In the genomic region with DNA sequence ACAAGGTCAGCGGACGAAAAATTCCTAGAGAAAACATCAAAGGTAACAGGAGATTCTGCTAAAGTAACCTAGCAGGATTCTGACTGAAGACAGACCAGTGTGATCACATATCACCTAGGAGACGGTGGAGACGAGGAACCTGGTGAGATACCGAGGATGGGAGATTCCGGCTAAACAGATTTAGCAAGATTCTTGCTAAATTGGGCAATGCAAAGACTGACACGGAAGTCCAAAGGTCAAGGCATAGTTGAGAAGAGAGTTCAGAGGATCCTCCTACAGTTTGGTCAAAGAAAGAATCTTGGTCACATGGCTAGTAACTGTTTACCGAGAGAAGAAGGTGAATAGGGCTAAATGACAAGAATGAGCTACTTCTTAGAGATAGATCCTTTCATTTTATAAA, we compare ENCODE assay signal across 2 cellular contexts.
TF ChIP-seq lines count a peak whose summit lies in the region.

No MANE protein-coding gene starts in this region.

TF ChIP-seq in A549, 52 proteins besides CTCF, POLR2A, EP300 and RAD21:
- TF ChIP-seq CBX2 (IDR thresholded peaks at IDR 0.05; ENCODE audit: borderline replicate concordance, low read depth) (no peak), ATOH8 (CRISPR knock-in tag; IDR thresholded peaks at IDR 0.05; ENCODE audit: low read depth) (no peak), FOSB (CRISPR knock-in tag; IDR thresholded peaks at IDR 0.05) (no peak), JUN (IDR thresholded peaks at IDR 0.05) (peak in 1 of 2 experiments; percentile 29; a peak in 1 of 5 replicates), ZNF302 (CRISPR knock-in tag; IDR thresholded peaks at IDR 0.05) (no peak), NFE2L2 (conservative IDR thresholded peaks at IDR 0.05; ENCODE audit: low read length) (no peak), HMGXB4 (CRISPR knock-in tag; IDR thresholded peaks at IDR 0.05; ENCODE audit: borderline replicate concordance) (no peak), JUNB (IDR thresholded peaks at IDR 0.05) (no peak), CHD2 (IDR thresholded peaks at IDR 0.05; ENCODE audit: low read length, partially characterized antibody) (no peak), MAZ (IDR thresholded peaks at IDR 0.05; ENCODE audit: borderline replicate concordance, low read depth, low read length) (no peak), GATA3 (IDR thresholded peaks at IDR 0.05; ENCODE audit: borderline replicate concordance) (peak; percentile 25; the same call in 1 of the 2 replicates), HOXB13 (CRISPR knock-in tag; IDR thresholded peaks at IDR 0.05; ENCODE audit: low read depth) (no peak), HDAC2 (IDR thresholded peaks at IDR 0.05) (no peak), EHF (CRISPR knock-in tag; IDR thresholded peaks at IDR 0.05) (no peak), FOSL2 (IDR thresholded peaks at IDR 0.05) (no peak), FOSL2 (CRISPR knock-in tag; IDR thresholded peaks at IDR 0.05) (0 out of 2 replicates have a peak, but pooled peaks have one; percentile 11), POLR2AphosphoS2 (conservative IDR thresholded peaks at IDR 0.05; ENCODE audit: low read length) (no peak), CEBPB (IDR thresholded peaks at IDR 0.05) (peak; percentile 93 to 97), TP53 (CRISPR knock-in tag; IDR thresholded peaks at IDR 0.05) (no peak), KDM5A (IDR thresholded peaks at IDR 0.05) (no peak), NR3C1 (IDR thresholded peaks at IDR 0.05) (no peak)
- TF ChIP-seq, protein P1, sequence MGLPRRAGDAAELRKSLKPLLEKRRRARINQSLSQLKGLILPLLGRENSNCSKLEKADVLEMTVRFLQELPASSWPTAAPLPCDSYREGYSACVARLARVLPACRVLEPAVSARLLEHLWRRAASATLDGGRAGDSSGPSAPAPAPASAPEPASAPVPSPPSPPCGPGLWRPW (IDR thresholded peaks at IDR 0.05), result peak; percentile 33; the same call in 1 of the 2 replicates
- TF ChIP-seq, protein P2, sequence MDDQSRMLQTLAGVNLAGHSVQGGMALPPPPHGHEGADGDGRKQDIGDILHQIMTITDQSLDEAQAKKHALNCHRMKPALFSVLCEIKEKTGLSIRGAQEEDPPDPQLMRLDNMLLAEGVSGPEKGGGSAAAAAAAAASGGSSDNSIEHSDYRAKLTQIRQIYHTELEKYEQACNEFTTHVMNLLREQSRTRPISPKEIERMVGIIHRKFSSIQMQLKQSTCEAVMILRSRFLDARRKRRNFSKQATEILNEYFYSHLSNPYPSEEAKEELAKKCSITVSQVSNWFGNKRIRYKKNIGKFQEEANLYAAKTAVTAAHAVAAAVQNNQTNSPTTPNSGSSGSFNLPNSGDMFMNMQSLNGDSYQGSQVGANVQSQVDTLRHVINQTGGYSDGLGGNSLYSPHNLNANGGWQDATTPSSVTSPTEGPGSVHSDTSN (IDR thresholded peaks at IDR 0.05), result no peak
- TF ChIP-seq, protein P3, sequence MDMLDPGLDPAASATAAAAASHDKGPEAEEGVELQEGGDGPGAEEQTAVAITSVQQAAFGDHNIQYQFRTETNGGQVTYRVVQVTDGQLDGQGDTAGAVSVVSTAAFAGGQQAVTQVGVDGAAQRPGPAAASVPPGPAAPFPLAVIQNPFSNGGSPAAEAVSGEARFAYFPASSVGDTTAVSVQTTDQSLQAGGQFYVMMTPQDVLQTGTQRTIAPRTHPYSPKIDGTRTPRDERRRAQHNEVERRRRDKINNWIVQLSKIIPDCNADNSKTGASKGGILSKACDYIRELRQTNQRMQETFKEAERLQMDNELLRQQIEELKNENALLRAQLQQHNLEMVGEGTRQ (IDR thresholded peaks at IDR 0.05), result 0 out of 2 replicates have a peak, but pooled peaks have one; percentile 42
- TF ChIP-seq, protein P4, sequence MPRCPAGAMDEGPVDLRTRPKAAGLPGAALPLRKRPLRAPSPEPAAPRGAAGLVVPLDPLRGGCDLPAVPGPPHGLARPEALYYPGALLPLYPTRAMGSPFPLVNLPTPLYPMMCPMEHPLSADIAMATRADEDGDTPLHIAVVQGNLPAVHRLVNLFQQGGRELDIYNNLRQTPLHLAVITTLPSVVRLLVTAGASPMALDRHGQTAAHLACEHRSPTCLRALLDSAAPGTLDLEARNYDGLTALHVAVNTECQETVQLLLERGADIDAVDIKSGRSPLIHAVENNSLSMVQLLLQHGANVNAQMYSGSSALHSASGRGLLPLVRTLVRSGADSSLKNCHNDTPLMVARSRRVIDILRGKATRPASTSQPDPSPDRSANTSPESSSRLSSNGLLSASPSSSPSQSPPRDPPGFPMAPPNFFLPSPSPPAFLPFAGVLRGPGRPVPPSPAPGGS (IDR thresholded peaks at IDR 0.05), result no peak

TF ChIP-seq in IMR-90, 13 proteins besides CTCF, POLR2A, EP300 and RAD21:
- TF ChIP-seq FOS (IDR thresholded peaks at IDR 0.05; ENCODE audit: low read depth, low read length), result no peak
- TF ChIP-seq BHLHE40 (IDR thresholded peaks at IDR 0.05; ENCODE audit: low read depth, low read length), result no peak
- TF ChIP-seq MAZ (IDR thresholded peaks at IDR 0.05; ENCODE audit: borderline replicate concordance, low read depth, low read length), result no peak
- TF ChIP-seq CEBPB (IDR thresholded peaks at IDR 0.05; ENCODE audit: low read depth, low read length), result no peak
- no peak for TF ChIP-seq RCOR1 (IDR thresholded peaks at IDR 0.05; ENCODE audit: insufficient replicate concordance, low read length)
